8 cellular contexts compared by ENCODE assay signal in genomic region chr7:100100420-100101015, GRCh38. TPM values are rescaled to one million over a fixed set of nuclear protein-coding genes. Genes with fewer than 3 reads are reported as not detected.
DNase-seq lines count a peak whose midpoint lies in the region; ATAC-seq, FAIRE-seq and TF ChIP-seq lines count a peak whose summit lies in the region.

No MANE protein-coding gene starts in this region.

- peak overlapping the region; percentile 97 for H3K27ac Mint-ChIP-seq in endodermal cell

- no peak for TF ChIP-seq CTCF in endodermal cell (conservative IDR thresholded peaks at IDR 0.05)

- peak overlapping the region; percentile 92 for H3K4me3 ChIP-seq in endodermal cell (ENCODE audit: low read length)
- peak overlapping the region; percentile 100 for H3K4me3 ChIP-seq in mesodermal cell (ENCODE audit: extremely low read depth, insufficient read depth, low read length, poor library complexity, severe bottlenecking)

- H3K27ac ChIP-seq in endodermal cell (ENCODE audit: low read depth, low read length) (peak overlapping the region; percentile 99), mesodermal cell (ENCODE audit: low read depth, low read length, severe bottlenecking) (peak overlapping the region; percentile 96)

- H3K4me1 Mint-ChIP-seq in endodermal cell, result peaks cover 17% of the 10 kb centered on the region

- no peaks in the 10 kb centered on the region for H3K9me3 Mint-ChIP-seq in endodermal cell

- H3K27me3 ChIP-seq in endodermal cell (ENCODE audit: control insufficient read depth, insufficient read depth, low read length, poor library complexity, severe bottlenecking), result no peaks in the 10 kb centered on the region

- FAIRE-seq in HTR-8/SVneo (lab: Jason Lieb, UNC), result no peak

- H3K4me1 ChIP-seq in endodermal cell (ENCODE audit: control insufficient read depth, insufficient read depth, low read length) (peaks cover 6% of the 10 kb centered on the region), mesodermal cell (ENCODE audit: control insufficient read depth, insufficient read depth, low read length, poor library complexity, severe bottlenecking) (peaks cover 36% of the 10 kb centered on the region)

- H3K27me3 Mint-ChIP-seq in endodermal cell (ENCODE audit: insufficient read depth), result no peaks in the 10 kb centered on the region

- H3K9me3 ChIP-seq in endodermal cell (ENCODE audit: control insufficient read depth, low read length) (no peaks in the 10 kb centered on the region), mesodermal cell (ENCODE audit: control insufficient read depth, low read length) (no peaks in the 10 kb centered on the region)

- H3K9ac ChIP-seq in endodermal cell (ENCODE audit: extremely low read depth, low read length, poor library complexity, severe bottlenecking), result peak overlapping the region; percentile 100

- H3K4me3 Mint-ChIP-seq in endodermal cell, result peak overlapping the region; percentile 89

- H3K36me3 Mint-ChIP-seq in endodermal cell (ENCODE audit: low read depth), result peaks cover 69% of the 10 kb centered on the region

- DNase-seq in COLO829 (ENCODE audit: low spot score), result peak; percentile 96
- peak; percentile 78 for DNase-seq in HTR-8/SVneo (ENCODE audit: insufficient read length, low spot score)
- peak; percentile 89 for DNase-seq in NOMO-1 treated with DMSO at 0.1 percent for 48 hours (lab: John Stamatoyannopoulos, UW; ENCODE audit: unreplicated experiment)
- DNase-seq in activated CD8-positive, alpha-beta memory T cell treated with anti-CD3 and anti-CD28 coated beads, Interleukin-2, amount 50 U/mL, for 24 hours (ENCODE audit: extremely low read depth), result peak; percentile 63
- peak; percentile 95 for DNase-seq in endodermal cell
- DNase-seq in stimulated activated CD8-positive, alpha-beta memory T cell treated with anti-CD3 and anti-CD28 coated beads, Interleukin-12 subunit alpha, Interleukin-12 subunit beta, amount 100 ng/mL, for 4 hours (ENCODE audit: low read depth), result peak; percentile 79

- H3K36me3 ChIP-seq in endodermal cell (ENCODE audit: control insufficient read depth, insufficient read depth, low read length) (peaks cover 54% of the 10 kb centered on the region), mesodermal cell (ENCODE audit: control insufficient read depth, insufficient read depth, low read length) (peaks cover 70% of the 10 kb centered on the region)

- WGBS in endodermal cell (ENCODE audit: insufficient coverage in 1 of 2, insufficient read length in 1 of 2), 2 experiments, result 0% methylated on average over 10 to 61 of the region's 61 CpGs
- WGBS in mesodermal cell (ENCODE audit: insufficient coverage in 2 of 2), 2 experiments, result 0% methylated on average over 31 to 48 of the region's 61 CpGs

- peak; percentile 60 for ATAC-seq in GM21381 (IDR thresholded peaks at IDR 0.05; ENCODE audit: unreplicated experiment)

RNA-seq across cellular contexts. Expression of gene MCM7, which starts 0.7 kb away (rescaled TPM):
- 100 to 1,000 TPM; 219 to 242 TPM for total RNA-seq in endodermal cell
- polyA plus RNA-seq in endodermal cell (2013, experiment 1 of 2), result 247 TPM
- polyA plus RNA-seq in endodermal cell (2013, experiment 2 of 2), result 223 TPM
- 165 TPM for polyA plus RNA-seq in mesodermal cell (2013, experiment 1 of 2)
- polyA plus RNA-seq in mesodermal cell (2013, experiment 2 of 2), result 151 TPM

RNA-seq across cellular contexts. Expression of gene AP4M1, which starts 0.9 kb away (rescaled TPM):
- total RNA-seq in endodermal cell, result 10 to 100 TPM; 26.3 to 31.5 TPM
- 28.5 TPM for polyA plus RNA-seq in endodermal cell (2013, experiment 1 of 2)
- polyA plus RNA-seq in endodermal cell (2013, experiment 2 of 2), result 26.7 TPM
- 18.9 TPM for polyA plus RNA-seq in mesodermal cell (2013, experiment 1 of 2)
- polyA plus RNA-seq in mesodermal cell (2013, experiment 2 of 2), result 14.3 TPM

RNA-seq across cellular contexts. Expression of gene COPS6, which starts 11.7 kb away (rescaled TPM):
- 100 to 1,000 TPM; 109 to 121 TPM for total RNA-seq in endodermal cell
- polyA plus RNA-seq in endodermal cell (2013, experiment 1 of 2), result 105 TPM
- polyA plus RNA-seq in endodermal cell (2013, experiment 2 of 2), result 104 TPM
- 129 TPM for polyA plus RNA-seq in mesodermal cell (2013, experiment 1 of 2)
- 110 TPM for polyA plus RNA-seq in mesodermal cell (2013, experiment 2 of 2)

RNA-seq across cellular contexts. Expression of gene TAF6, which starts 18.6 kb away (rescaled TPM):
- 100 to 1,000 TPM in 1 of 2 donors, 10 to 100 TPM in 1; 83.1 to 113 TPM for total RNA-seq in endodermal cell
- 82.4 TPM for polyA plus RNA-seq in endodermal cell (2013, experiment 1 of 2)
- polyA plus RNA-seq in endodermal cell (2013, experiment 2 of 2), result 77.9 TPM
- polyA plus RNA-seq in mesodermal cell (2013, experiment 1 of 2), result 91.7 TPM
- polyA plus RNA-seq in mesodermal cell (2013, experiment 2 of 2), result 72.9 TPM

RNA-seq across cellular contexts. Expression of gene CNPY4, which starts 18.9 kb away (rescaled TPM):
- total RNA-seq in endodermal cell, result 10 to 100 TPM; 16.2 to 19.4 TPM
- polyA plus RNA-seq in endodermal cell (2013, experiment 1 of 2), result 28.6 TPM
- polyA plus RNA-seq in endodermal cell (2013, experiment 2 of 2), result 24.1 TPM
- polyA plus RNA-seq in mesodermal cell (2013, experiment 1 of 2), result 30.4 TPM
- polyA plus RNA-seq in mesodermal cell (2013, experiment 2 of 2), result 28.5 TPM

Comparison
In these comparisons a context has a peak if more than half of its experiments do, and no peak if none do; other contexts are left out.
1. Peak in every context shown above with its lines: DNase-seq, ATAC-seq, H3K4me3 ChIP-seq and H3K27ac ChIP-seq.